ENCODE assay signal across 8 cellular contexts in the genomic region with DNA sequence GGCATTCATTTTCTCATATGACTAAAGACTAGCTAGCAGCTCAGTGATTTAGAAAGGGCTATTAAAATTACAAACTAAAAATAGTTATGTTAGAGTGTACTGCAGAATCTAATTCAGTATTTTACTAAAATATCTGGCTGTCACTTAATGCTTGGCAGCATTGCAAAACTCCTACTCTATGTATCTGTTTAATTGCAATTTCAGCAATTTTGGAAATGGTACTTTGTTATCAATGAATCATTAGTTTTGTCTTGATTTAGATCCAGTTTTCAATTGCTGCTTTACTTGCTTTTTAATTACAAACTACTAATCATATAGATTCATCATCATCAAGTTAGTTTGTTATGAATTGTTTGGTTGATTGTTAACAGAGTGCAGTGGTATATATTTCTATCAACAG. TPM values are rescaled to one million over a fixed set of nuclear protein-coding genes. Genes with fewer than 3 reads are reported as not detected.
"Had no signal": no experiment of that assay in that cellular context is flagged by ENCODE, and none has a peak within 500 bp of the region (broad histone marks: within the 10 kb centered on the region; RNA-seq: fewer than 3 reads in every experiment).

No MANE protein-coding gene starts in this region.

- H3K9ac ChIP-seq: KMS-11 had no signal

- H3K4me2 ChIP-seq: KMS-11 had no signal

- DNase-seq: KBM-7, KG1 had no signal

- H3K27ac ChIP-seq: HL-60, KMS-11 had no signal

- FAIRE-seq: HTR-8/SVneo had no signal

RNA-seq across cellular contexts. Expression of a gene that starts 19.2 kb away (rescaled TPM):
- total RNA-seq: HT-29, HT1080 had no signal
- polyA plus RNA-seq: IgD-negative memory B cell had no signal
